10 cellular contexts compared by ENCODE assay signal in the genomic region with DNA sequence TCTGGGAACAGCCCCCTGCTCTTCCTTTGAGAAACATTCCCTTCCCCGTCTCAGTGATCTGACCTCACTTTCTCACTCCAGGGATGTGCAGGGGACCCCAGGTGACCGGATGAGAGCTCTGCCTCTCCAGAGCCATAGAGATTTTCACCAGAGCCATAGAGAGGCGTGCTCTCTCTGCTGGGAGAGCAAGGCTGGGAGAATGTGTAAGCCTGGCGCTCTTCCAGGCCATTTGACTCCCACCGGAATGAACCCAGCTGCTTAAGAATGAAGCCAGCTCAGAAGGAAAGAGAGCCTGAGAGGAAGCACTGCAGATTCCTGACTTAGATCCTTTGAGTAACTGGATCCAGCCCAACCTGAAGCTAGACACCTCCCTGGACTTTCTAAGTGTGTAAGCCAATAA.
A peak's percentile ranks its signal among the peaks of the same experiment; 100 is the strongest.
DNase-seq lines count a peak whose midpoint lies in the region; FAIRE-seq and TF ChIP-seq lines count a peak whose summit lies in the region.
"Had no signal": no experiment of that assay in that cellular context is flagged by ENCODE, and none has a peak within 500 bp of the region (broad histone marks: within the 10 kb centered on the region; RNA-seq: fewer than 3 reads in every experiment).

No MANE protein-coding gene starts in this region.

- H3K4me3 Mint-ChIP-seq in MCF 10A (ENCODE audit: unreplicated experiment) = no peak overlapping the region
- H3K4me3 Mint-ChIP-seq: central memory CD8-positive, alpha-beta T cell; type B pancreatic cell had no signal

- peaks cover 5% of the 10 kb centered on the region for H3K4me1 Mint-ChIP-seq in MCF 10A (ENCODE audit: insufficient read depth, unreplicated experiment)

- DNase-seq in MCF 10A (ENCODE audit: unreplicated experiment) (peak; percentile 27), mammary epithelial cell (no peak), amniotic stem cell (lab: John Stamatoyannopoulos, UW) (peak; percentile 25), hepatocyte (ENCODE audit: low spot score) (peak; percentile 67), urothelium cell line (ENCODE audit: low spot score) (peak; percentile 23), NCI-H2029 treated with DMSO at 0.1 percent for 48 hours (lab: John Stamatoyannopoulos, UW) (no peak), cerebellar cortex (ENCODE audit: low spot score) (no peak)
- DNase-seq in activated T-cell treated with anti-CD3 and anti-CD28 coated beads, Interleukin-2, amount 50 U/mL, for 48 hours = no peak

- H3K4me2 ChIP-seq in mammary epithelial cell (ENCODE audit: insufficient read depth, low read depth, low read length) (no peak overlapping the region), hepatocyte (no peak overlapping the region)

- in situ Hi-C loops in mammary epithelial cell (cut with MboI; ENCODE audit: low sequenced_read_pairs in 2 of 2) = no loop called here

- no peak overlapping the region for H3K9ac ChIP-seq in mammary epithelial cell (ENCODE audit: insufficient read depth, low read length)

- 16% methylated on average over 5 of the region's 5 CpGs for WGBS in mammary epithelial cell (ENCODE audit: low coverage, missing lambda C conversion rate)
- 40% methylated on average over 5 of the region's 5 CpGs for WGBS in hepatocyte (ENCODE audit: low lambda C conversion rate, missing lambda C conversion rate)

- no peak overlapping the region for H3K27ac Mint-ChIP-seq in MCF 10A (ENCODE audit: low read depth, unreplicated experiment)
- H3K27ac Mint-ChIP-seq: type B pancreatic cell had no signal

- no peaks in the 10 kb centered on the region for H3K36me3 Mint-ChIP-seq in MCF 10A (ENCODE audit: insufficient read depth, unreplicated experiment)
- H3K36me3 Mint-ChIP-seq: type B pancreatic cell had no signal

- no peaks in the 10 kb centered on the region for H4K20me1 ChIP-seq in mammary epithelial cell (ENCODE audit: insufficient read depth, low read length)
- H4K20me1 ChIP-seq in hepatocyte (ENCODE audit: insufficient read depth, poor library complexity, severe bottlenecking) = no peaks in the 10 kb centered on the region

- TF ChIP-seq CTCF in MCF 10A (IDR thresholded peaks at IDR 0.05; ENCODE audit: unreplicated experiment) (no peak), mammary epithelial cell (conservative IDR thresholded peaks at IDR 0.05 in 1 of 2, IDR thresholded peaks at IDR 0.05 in 1 of 2; ENCODE audit: extremely low read depth in 1 of 2, insufficient read depth in 1 of 2, low read depth in 1 of 2, low read length in 2 of 2) (no peak), hepatocyte (IDR thresholded peaks at IDR 0.05; ENCODE audit: poor library complexity) (no peak)

- no peaks in the 10 kb centered on the region for H3K9me2 ChIP-seq in hepatocyte (replicated peaks; ENCODE audit: insufficient read depth)

- H3K36me3 ChIP-seq in mammary epithelial cell (ENCODE audit: insufficient read depth, low read length) (no peaks in the 10 kb centered on the region), hepatocyte (replicated peaks; ENCODE audit: insufficient read depth, low read depth) (no peaks in the 10 kb centered on the region)

- CTCF ChIA-PET in MCF 10A (lab: Yijun Ruan, JAX) (interaction anchor here (0.5 to 2.5 kb wide), 5 partner anchors 11 to 633 kb away, joined by 3 to 18 read pairs (median 3); no protein-coding TSS in a partner anchor), mammary epithelial cell (lab: Charles Lee; ENCODE audit: low non-redundant PET) (no interaction called here)

- intact Hi-C loops in MCF 10A (cut with micrococcal nuclease) = no loop called here
- intact Hi-C loops in mammary epithelial cell (cut with micrococcal nuclease) = no loop called here

- no peak overlapping the region for H3K4me3 ChIP-seq in mammary epithelial cell (replicated peaks in 1 of 3; ENCODE audit: insufficient read depth in 1 of 3, low read depth in 2 of 3, low read length in 3 of 3)
- no peak overlapping the region for H3K4me3 ChIP-seq in hepatocyte

- H3K27ac ChIP-seq in mammary epithelial cell (ENCODE audit: insufficient read depth, low read depth, low read length) (no peak overlapping the region), hepatocyte (no peak overlapping the region)

- no peak for FAIRE-seq in urothelium cell line (lab: Jason Lieb, UNC)

- no peaks in the 10 kb centered on the region for H3K9me3 ChIP-seq in mammary epithelial cell (replicated peaks; ENCODE audit: insufficient read depth, low read length)
- no peaks in the 10 kb centered on the region for H3K9me3 ChIP-seq in hepatocyte (ENCODE audit: low read depth)

- BruUV-seq in MCF 10A (replicated peaks; lab: Mats Ljungman, UMichigan) (no TSS peak), mammary epithelial cell (replicated peaks; lab: Mats Ljungman, UMichigan) (no TSS peak)

- POLR2A ChIA-PET in MCF 10A (lab: Yijun Ruan, JAX) = no interaction called here

- H2AFZ ChIP-seq in mammary epithelial cell (ENCODE audit: low read depth, low read length) = no peak overlapping the region
- H2AFZ ChIP-seq in hepatocyte = no peak overlapping the region

- dilution Hi-C loops in mammary epithelial cell (cut with HindIII; ENCODE audit: low sequenced_read_pairs) = no loop called here

- H3K27me3 ChIP-seq in mammary epithelial cell (ENCODE audit: insufficient read depth, low read length) (peaks cover 4% of the 10 kb centered on the region), hepatocyte (peaks cover 6% of the 10 kb centered on the region)

- H3K27me3 Mint-ChIP-seq in MCF 10A (ENCODE audit: insufficient read depth, unreplicated experiment) = peaks cover 30% of the 10 kb centered on the region

- H3K4me1 ChIP-seq in mammary epithelial cell (ENCODE audit: insufficient read depth, low read length) (peaks cover 5% of the 10 kb centered on the region), hepatocyte (ENCODE audit: insufficient read depth) (no peaks in the 10 kb centered on the region)

- no peaks in the 10 kb centered on the region for H3K9me3 Mint-ChIP-seq in MCF 10A (ENCODE audit: unreplicated experiment)
- H3K9me3 Mint-ChIP-seq: central memory CD8-positive, alpha-beta T cell; type B pancreatic cell had no signal

- H3K79me2 ChIP-seq in mammary epithelial cell (ENCODE audit: insufficient read depth, low read length) (no peaks in the 10 kb centered on the region), hepatocyte (no peaks in the 10 kb centered on the region)

Comparison
In these comparisons a context has a peak if more than half of its experiments do, and no peak if none do; other contexts are left out.
1. DNase-seq: peak in MCF 10A (single experiment), amniotic stem cell (single experiment), hepatocyte (single experiment) and urothelium cell line (single experiment); none in mammary epithelial cell (single experiment), NCI-H2029 treated with DMSO at 0.1 percent for 48 hours (single experiment), cerebellar cortex (single experiment) and activated T-cell treated with anti-CD3 and anti-CD28 coated beads, Interleukin-2, amount 50 U/mL, for 48 hours (0 of 2).